Comparison of ENCODE assay signal across 9 cellular contexts in the genomic region with DNA sequence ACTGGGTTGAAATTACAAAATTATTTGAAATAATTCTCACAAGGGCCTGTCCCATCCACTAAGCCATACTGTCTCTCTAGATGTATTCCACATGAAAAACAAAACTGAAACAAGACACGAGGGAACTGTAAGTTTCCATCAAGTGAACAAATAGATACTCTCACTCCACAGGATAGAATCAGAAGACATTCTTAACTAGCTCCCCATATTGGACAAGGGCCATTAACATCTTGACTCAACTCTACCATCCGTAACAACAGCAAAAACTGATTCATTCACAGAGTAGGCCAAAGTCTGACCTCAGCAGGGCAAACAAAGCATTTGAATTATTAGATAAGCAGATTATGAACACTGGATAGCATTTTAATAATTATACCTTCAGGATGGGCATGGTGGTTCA. TPM values are rescaled to one million over a fixed set of nuclear protein-coding genes. Genes with fewer than 3 reads are reported as not detected.
DNase-seq lines count a peak whose midpoint lies in the region; ATAC-seq and TF ChIP-seq lines count a peak whose summit lies in the region.
"Had no signal": no experiment of that assay in that cellular context is flagged by ENCODE, and none has a peak within 500 bp of the region (broad histone marks: within the 10 kb centered on the region; RNA-seq: fewer than 3 reads in every experiment).

No MANE protein-coding gene starts in this region.

- H3K9me3 Mint-ChIP-seq in CD4-positive, alpha-beta T cell = no peaks in the 10 kb centered on the region

- H3K36me3 Mint-ChIP-seq in CD4-positive, alpha-beta T cell (ENCODE audit: low read depth) = peaks cover 54% of the 10 kb centered on the region
- H3K36me3 Mint-ChIP-seq in T-helper 17 cell (ENCODE audit: low read depth) = peaks cover 6% of the 10 kb centered on the region

- peaks cover 4 to 11% of the 10 kb centered on the region in 2 donors for H3K4me1 ChIP-seq in aorta (ENCODE audit: control insufficient read depth in 1 of 2, insufficient read depth in 2 of 2, low read length in 2 of 2)

- H3K4me1 Mint-ChIP-seq in CD4-positive, alpha-beta T cell (ENCODE audit: low read depth) = peaks cover 57% of the 10 kb centered on the region
- peaks cover 27% of the 10 kb centered on the region for H3K4me1 Mint-ChIP-seq in T-helper 17 cell

- CTCF ChIA-PET in CD4-positive, alpha-beta T cell (lab: Charles Lee) = no interaction called here

- no peaks in the 10 kb centered on the region for H3K36me3 ChIP-seq in aorta (ENCODE audit: control insufficient read depth in 1 of 2, insufficient read depth in 2 of 2, low read length in 1 of 2)

- no peaks in the 10 kb centered on the region for H3K9me3 ChIP-seq in CD4-positive, alpha-beta T cell (ENCODE audit: control insufficient read depth, low read length)
- H3K9me3 ChIP-seq in T-helper 17 cell (ENCODE audit: control insufficient read depth, low read length, poor library complexity, severe bottlenecking) (no peaks in the 10 kb centered on the region), aorta (ENCODE audit: control insufficient read depth, low read length) (no peaks in the 10 kb centered on the region)

- H3K27me3 ChIP-seq in CD4-positive, alpha-beta T cell (ENCODE audit: control insufficient read depth, insufficient read depth, low read length) = no peaks in the 10 kb centered on the region
- H3K27me3 ChIP-seq in aorta (ENCODE audit: control insufficient read depth in 1 of 2, insufficient read depth in 2 of 2, low read length in 1 of 2) = no peaks in the 10 kb centered on the region

- POLR2A ChIA-PET in CD4-positive, alpha-beta T cell (lab: Charles Lee) = interaction anchor here (0.8 kb wide), 2 partner anchors 9 to 25 kb away, joined by 3 read pairs; no protein-coding TSS in a partner anchor

- no peak for DNase-seq in CD4-positive, alpha-beta T cell
- no peak for DNase-seq in T-helper 17 cell
- DNase-seq in left kidney (ENCODE audit: low read depth, low spot score) = peak; percentile 58
- no peak for DNase-seq in GDM1 (lab: John Stamatoyannopoulos, UW)
- no peak for DNase-seq in aorta
- DNase-seq in NCI-H345 treated with DMSO at 0.1 percent for 48 hours (lab: John Stamatoyannopoulos, UW; ENCODE audit: unreplicated experiment) = no peak
- DNase-seq: Right ventricle myocardium superior had no signal

- intact Hi-C loops in CD4-positive, alpha-beta T cell (cut with DNase I, micrococcal nuclease) = no loop called here
- intact Hi-C loops in aorta (cut with DNase I) = no loop called here

- no peak overlapping the region for H3K4me3 Mint-ChIP-seq in CD4-positive, alpha-beta T cell
- H3K4me3 Mint-ChIP-seq in T-helper 17 cell = peak overlapping the region; percentile 82

- TF ChIP-seq CTCF in CD4-positive, alpha-beta T cell (IDR thresholded peaks at IDR 0.05) = no peak

- H3K27ac Mint-ChIP-seq in CD4-positive, alpha-beta T cell = peak overlapping the region; percentile 10
- H3K27ac Mint-ChIP-seq in T-helper 17 cell = peak overlapping the region; percentile 39

- no peak overlapping the region for H3K4me3 ChIP-seq in aorta (ENCODE audit: low read length in 2 of 2)

- no peak overlapping the region for H3K27ac ChIP-seq in CD4-positive, alpha-beta T cell (ENCODE audit: low read depth, low read length)
- H3K27ac ChIP-seq in aorta (ENCODE audit: low read depth in 1 of 2, low read length in 2 of 2) = peak overlapping the region in 1 of 2 donors; percentile 67

- 4 to 6% methylated on average over 2 of the region's 2 CpGs for WGBS in aorta, 2 donors

- no peak for ATAC-seq in CD4-positive, alpha-beta T cell (ENCODE audit: poor library complexity)
- ATAC-seq in GM21423 (IDR thresholded peaks at IDR 0.05; ENCODE audit: unreplicated experiment) = peak; percentile 64
- ATAC-seq in T-helper 17 cell = no peak
- no peak for ATAC-seq in HG03025 (IDR thresholded peaks at IDR 0.05; ENCODE audit: low FRiP score, unreplicated experiment)
- no peak for ATAC-seq in aorta (ENCODE audit: low FRiP score)

- H3K27me3 Mint-ChIP-seq in CD4-positive, alpha-beta T cell = no peaks in the 10 kb centered on the region
- no peaks in the 10 kb centered on the region for H3K27me3 Mint-ChIP-seq in T-helper 17 cell

RNA-seq across cellular contexts. Expression of a gene that starts 29.1 kb away (rescaled TPM):
- 10 to 100 TPM; 52.1 to 52.5 TPM for total RNA-seq in CD4-positive, alpha-beta T cell
- total RNA-seq in T-helper 17 cell (10 to 100 TPM; 77.9 to 84.2 TPM), aorta (100 to 1,000 TPM; 141 to 173 TPM)
- polyA plus RNA-seq in aorta = 10 to 100 TPM; 52.3 to 57.9 TPM
